8 cellular contexts compared by ENCODE assay signal in genomic region chr15:43791993-43792760, GRCh38. TPM values are rescaled to one million over a fixed set of nuclear protein-coding genes. Genes with fewer than 3 reads are reported as not detected.
DNase-seq lines count a peak whose midpoint lies in the region; ATAC-seq and TF ChIP-seq lines count a peak whose summit lies in the region.

Gene SERF2, plus strand, starts transcription at chr15:43792320. Its CDS starts 57 bp downstream, at chr15:43792377.

- peaks cover 42% of the 10 kb centered on the region for H3K4me1 Mint-ChIP-seq in CD8-positive, alpha-beta T cell (ENCODE audit: low read depth)

- POLR2A ChIA-PET in CD8-positive, alpha-beta T cell (lab: Charles Lee) = interaction anchor here (0.5 to 3.3 kb wide), 9 partner anchors 8 to 46 kb away, joined by 3 to 29 read pairs (median 4); partner anchors contain the start of genes ELL3, HYPK, MFAP1 and PDIA3

- H3K27ac Mint-ChIP-seq in CD8-positive, alpha-beta T cell = peak within 1 kb of the TSS; percentile 97

- H3K9me3 Mint-ChIP-seq in CD8-positive, alpha-beta T cell = no peaks in the 10 kb centered on the region

- intact Hi-C loops in CD8-positive, alpha-beta T cell (cut with DNase I, micrococcal nuclease) = loop anchor here (1.0 to 5.0 kb wide), 7 partner anchors 8 to 1405 kb away; partner anchors contain the start of genes HYPK (in 2 of the 2), MFAP1 (in 2 of the 2), SERINC4 (in 2 of the 2) and PDIA3 (in 1 of the 2)

- H3K36me3 Mint-ChIP-seq in CD8-positive, alpha-beta T cell = peaks cover 51% of the 10 kb centered on the region

- H3K4me3 Mint-ChIP-seq in CD8-positive, alpha-beta T cell = peak within 1 kb of the TSS; percentile 96

- H3K9me3 ChIP-seq in CD8-positive, alpha-beta T cell (ENCODE audit: low read length) = no peaks in the 10 kb centered on the region

- peaks cover 38% of the 10 kb centered on the region for H3K4me1 ChIP-seq in CD8-positive, alpha-beta T cell (ENCODE audit: insufficient read depth, low read length)

- H3K4me3 ChIP-seq in CD8-positive, alpha-beta T cell (ENCODE audit: low read depth, low read length) = peak within 1 kb of the TSS; percentile 98

- peak; percentile 99 to 100 (median 99) for DNase-seq in CD8-positive, alpha-beta T cell
- DNase-seq in HS-5 (ENCODE audit: low read depth) (peak; percentile 94), lung microvascular endothelial cell (ENCODE audit: low read depth in 2 of 2) (peak; percentile 100)
- DNase-seq in NK-92 treated with Interleukin-12 subunit alpha and Interleukin-12 subunit beta, amount 100 ng/mL, for 24 hours (lab: John Stamatoyannopoulos, UW) = peak; percentile 100
- peak; percentile 100 for DNase-seq in activated CD8-positive, alpha-beta memory T cell treated with anti-CD3 and anti-CD28 coated beads for 24 hours
- DNase-seq in effector CD8-positive, alpha-beta T cell (lab: John Stamatoyannopoulos, UW) = peak; percentile 100
- DNase-seq in stimulated activated CD4-positive, alpha-beta T cell treated with anti-CD3 and anti-CD28 coated beads, TNF-alpha, amount 100 ng/mL, for 48 hours (ENCODE audit: low read depth in 3 of 3) = peak; percentile 100

- H3K27ac ChIP-seq in CD8-positive, alpha-beta T cell (ENCODE audit: low read depth, low read length) = peak within 1 kb of the TSS; percentile 98

- peaks cover 27% of the 10 kb centered on the region for H3K36me3 ChIP-seq in CD8-positive, alpha-beta T cell (ENCODE audit: insufficient read depth, low read length)

- CTCF ChIA-PET in CD8-positive, alpha-beta T cell (lab: Charles Lee) = interaction anchor here (0.9 to 5.1 kb wide), 4 partner anchors 9 to 22 kb away, joined by 3 to 28 read pairs (median 4); partner anchors contain the start of gene ELL3

- H3K27me3 ChIP-seq in CD8-positive, alpha-beta T cell (ENCODE audit: insufficient read depth, low read length) = no peaks in the 10 kb centered on the region

- ATAC-seq in CD8-positive, alpha-beta T cell = peak; percentile 95
- ATAC-seq in GM19467 (IDR thresholded peaks at IDR 0.05; ENCODE audit: unreplicated experiment) = peak; percentile 78

- TF ChIP-seq CTCF in CD8-positive, alpha-beta T cell (IDR thresholded peaks at IDR 0.05) = no peak

- no peaks in the 10 kb centered on the region for H3K27me3 Mint-ChIP-seq in CD8-positive, alpha-beta T cell (ENCODE audit: low read depth)

RNA-seq across cellular contexts. Expression of gene SERF2, which starts in this region (rescaled TPM):
- 100 to 1,000 TPM; 322 TPM for total RNA-seq in CD8-positive, alpha-beta T cell
- total RNA-seq in lung microvascular endothelial cell = 285 and 360 TPM in 2 replicates

Comparison
In these comparisons a context has a peak if more than half of its experiments do, and no peak if none do; other contexts are left out.
1. Peak in every context shown above with its lines: DNase-seq, ATAC-seq, H3K4me3 ChIP-seq and H3K27ac ChIP-seq.